In genomic region chr7:116364469-116364868, GRCh38 we compare ENCODE assay signal across 25 cellular contexts.
"Had no signal": no experiment of that assay in that cellular context is flagged by ENCODE, and none has a peak within 500 bp of the region (broad histone marks: within the 10 kb centered on the region; RNA-seq: fewer than 3 reads in every experiment).

No MANE protein-coding gene starts in this region.

- H3K4me3 Mint-ChIP-seq: effector memory CD8-positive, alpha-beta T cell; mesothelial cell of epicardium; naive thymus-derived CD4-positive, alpha-beta T cell; nephron; neural progenitor cell; stimulated activated naive CD8-positive, alpha-beta T cell treated with anti-CD3 and anti-CD28 coated beads, Interleukin-15, amount 100 ng/mL, for 72 hours had no signal

- H3K27me3 Mint-ChIP-seq: progenitor cell of endocrine pancreas had no signal

- DNase-seq: cortex of kidney; effector memory CD8-positive, alpha-beta T cell; gastrocnemius medialis; head of caudate nucleus; mesenchymal stem cell; mucosa of descending colon; naive thymus-derived CD4-positive, alpha-beta T cell; right lobe of liver; stimulated activated CD4-positive, alpha-beta T cell treated with anti-CD3 and anti-CD28 coated beads, Interleukin-12 subunit alpha, Interleukin-12 subunit beta, amount 100 ng/mL, for 4 hours; stimulated activated CD4-positive, alpha-beta T cell treated with anti-CD3 and anti-CD28 coated beads, Interleukin-1b, Interleukin-23, amount 100 ng/mL, for 48 hours; stimulated activated CD4-positive, alpha-beta T cell treated with anti-CD3 and anti-CD28 coated beads, Interleukin-4, amount 100 ng/mL, for 1 hour; stimulated activated CD8-positive, alpha-beta memory T cell treated with anti-CD3 and anti-CD28 coated beads, Interleukin-4, amount 100 ng/mL, for 48 hours; stimulated activated naive CD4-positive, alpha-beta T cell; stimulated activated naive CD8-positive, alpha-beta T cell treated with anti-CD3 and anti-CD28 coated beads, Interleukin-15, amount 100 ng/mL, for 72 hours; transverse colon; upper lobe of right lung; uterus had no signal

- H3K9ac ChIP-seq: neural progenitor cell, parathyroid adenoma had no signal

- H3K9me3 Mint-ChIP-seq: effector memory CD8-positive, alpha-beta T cell; nephron; neural progenitor cell; stimulated activated naive CD8-positive, alpha-beta T cell treated with anti-CD3 and anti-CD28 coated beads, Interleukin-15, amount 100 ng/mL, for 72 hours had no signal

- H3K27ac Mint-ChIP-seq: effector memory CD8-positive, alpha-beta T cell; mesothelial cell of epicardium; naive thymus-derived CD4-positive, alpha-beta T cell; nephron; neural progenitor cell; progenitor cell of endocrine pancreas; stimulated activated naive CD8-positive, alpha-beta T cell treated with anti-CD3 and anti-CD28 coated beads, Interleukin-15, amount 100 ng/mL, for 72 hours had no signal

- H3K4me1 Mint-ChIP-seq: mesothelial cell of epicardium; naive thymus-derived CD4-positive, alpha-beta T cell; nephron; neural progenitor cell; stimulated activated naive CD8-positive, alpha-beta T cell treated with anti-CD3 and anti-CD28 coated beads, Interleukin-15, amount 100 ng/mL, for 72 hours had no signal

- H3K36me3 ChIP-seq: gastrocnemius medialis, neural progenitor cell, right lobe of liver, suprapubic skin, transverse colon, upper lobe of right lung, uterus had no signal

- H3K27ac ChIP-seq: gastrocnemius medialis, neural progenitor cell, parathyroid adenoma, right lobe of liver, suprapubic skin, transverse colon, upper lobe of right lung, uterus had no signal

- H3K9me3 ChIP-seq: gastrocnemius medialis, mucosa of descending colon, right lobe of liver, suprapubic skin, transverse colon, upper lobe of right lung, uterus had no signal

- H3K36me3 Mint-ChIP-seq: mesothelial cell of epicardium; naive thymus-derived CD4-positive, alpha-beta T cell; neural progenitor cell had no signal

- H3K4me3 ChIP-seq: gastrocnemius medialis, lung, mucosa of descending colon, neural progenitor cell, right lobe of liver, smooth muscle cell, suprapubic skin, transverse colon, upper lobe of right lung, uterus had no signal

- H3K4me1 ChIP-seq: gastrocnemius medialis, parathyroid adenoma, right lobe of liver, suprapubic skin, transverse colon, upper lobe of right lung, uterus had no signal
